ENCODE assay signal across 15 cellular contexts in genomic region chr2:226730487-226730886, GRCh38.
A peak's percentile ranks its signal among the peaks of the same experiment; 100 is the strongest.
DNase-seq lines count a peak whose midpoint lies in the region; ATAC-seq, FAIRE-seq and TF ChIP-seq lines count a peak whose summit lies in the region.
"Had no signal": no experiment of that assay in that cellular context is flagged by ENCODE, and none has a peak within 500 bp of the region (broad histone marks: within the 10 kb centered on the region; RNA-seq: fewer than 3 reads in every experiment).

No MANE protein-coding gene starts in this region.

- no peak overlapping the region for H2BK20ac ChIP-seq in H1 (ENCODE audit: low read length)

- H3K4me3 ChIP-seq in AG10803 (ENCODE audit: low read length) (no peak overlapping the region), H1 (ENCODE audit: extremely low read depth in 1 of 4, insufficient read depth in 2 of 4, low read depth in 3 of 4, low read length in 4 of 4) (no peak overlapping the region), breast epithelium (no peak overlapping the region), stomach (no peak overlapping the region)
- H3K4me3 ChIP-seq: BLaER1, SJSA1 had no signal

- no peak overlapping the region for H2BK120ac ChIP-seq in H1 (replicated peaks; ENCODE audit: low read depth, low read length)

- H3K9me3 ChIP-seq in H1 (ENCODE audit: insufficient read depth in 2 of 2, low read depth in 1 of 2, low read length in 1 of 2) (no peaks in the 10 kb centered on the region), breast epithelium (no peaks in the 10 kb centered on the region), stomach (no peaks in the 10 kb centered on the region)
- H3K9me3 ChIP-seq: BLaER1, SJSA1 had no signal

- no peak overlapping the region for H2BK15ac ChIP-seq in H1 (ENCODE audit: low read length)

- no peak overlapping the region for H2BK12ac ChIP-seq in H1 (ENCODE audit: low read depth, low read length)

- FAIRE-seq in H1 (lab: Jason Lieb, UNC): no peak

- no peaks in the 10 kb centered on the region for H3K4me1 ChIP-seq in H1 (replicated peaks in 1 of 4; ENCODE audit: control insufficient read depth in 3 of 4, insufficient read depth in 4 of 4, low read length in 3 of 4)
- H3K4me1 ChIP-seq in breast epithelium: no peaks in the 10 kb centered on the region
- peaks cover 0 to 51% (median 11%) of the 10 kb centered on the region in 4 donors for H3K4me1 ChIP-seq in stomach

- peaks cover 3% of the 10 kb centered on the region; the same call in 1 of the 2 replicates for H3K23me2 ChIP-seq in H1 (ENCODE audit: low read depth, low read length)

- no peak overlapping the region for H4K8ac ChIP-seq in H1 (ENCODE audit: extremely low read depth, insufficient read depth, low read length)

- no peak for ATAC-seq in HG03565 (IDR thresholded peaks at IDR 0.05; ENCODE audit: unreplicated experiment)
- ATAC-seq: esophagus mucosa had no signal

- DNase-seq in AG10803 (ENCODE audit: low read depth) (peak; percentile 51), NCI-H69 (lab: John Stamatoyannopoulos, UW) (peak; percentile 1), H1 (ENCODE audit: low read depth in 1 of 2, low spot score in 2 of 2) (no peak), iPS-NIHi7 (ENCODE audit: extremely low spot score) (peak; percentile 53), breast epithelium (ENCODE audit: low spot score in 2 of 2) (no peak), stomach (no peak), putamen (ENCODE audit: low spot score) (no peak)
- DNase-seq: GDM1, NCI-H1092 treated with DMSO at 0.1 percent for 48 hours, NCI-H526, occipital lobe had no signal

- H4K5ac ChIP-seq in H1 (ENCODE audit: insufficient read length, low read depth, low read length): no peak overlapping the region

- H2BK5ac ChIP-seq in H1 (ENCODE audit: low read depth, low read length): no peak overlapping the region

- H2AK5ac ChIP-seq in H1 (ENCODE audit: low read depth, low read length): no peak overlapping the region

- H2AFZ ChIP-seq in H1 (ENCODE audit: low read length): no peak overlapping the region

- peak; percentile 37 for TF ChIP-seq CTCF in AG10803 (conservative IDR thresholded peaks at IDR 0.05; ENCODE audit: low read length)
- TF ChIP-seq CTCF in H1 (IDR thresholded peaks at IDR 0.05; ENCODE audit: control extremely low read depth in 1 of 3, insufficient read depth in 1 of 3, low read depth in 1 of 3, low read length in 3 of 3): peak in 2 of 3 experiments; percentile 19 to 40; a peak in 2 of 4 replicates
- peak in 1 of 3 donors; percentile 9 for TF ChIP-seq CTCF in breast epithelium (IDR thresholded peaks at IDR 0.05)
- peak in 2 of 7 experiments; percentile 8 to 10 for TF ChIP-seq CTCF in stomach (IDR thresholded peaks at IDR 0.05)

- no peak overlapping the region for H4K91ac ChIP-seq in H1 (replicated peaks; ENCODE audit: insufficient read length, low read length)

- WGBS in H1 (ENCODE audit: extremely low coverage in 1 of 2, insufficient coverage in 1 of 2, insufficient read length in 1 of 2, insufficient replicate concordance in 2 of 2, low coverage in 1 of 2, low lambda C conversion rate in 2 of 2, missing lambda C conversion rate in 1 of 2), 2 experiments: 88% methylated on average over 2 of the region's 4 CpGs; no CpG with 5 or more reads in 1 of the 2 experiments
- WGBS in stomach, 5 donors: 55 to 78% (median 67%) methylated on average over 4 of the region's 4 CpGs

- no peak overlapping the region for H3K56ac ChIP-seq in H1 (replicated peaks; ENCODE audit: insufficient read length, low read depth, low read length)

- H3K27ac ChIP-seq in H1 (ENCODE audit: low read depth, low read length) (no peak overlapping the region), breast epithelium (peak overlapping the region in 1 of 2 donors; percentile 18), stomach (peak overlapping the region in 2 of 5 donors; percentile 8 to 36)
- H3K27ac ChIP-seq: BLaER1, SJSA1 had no signal

- CTCF ChIA-PET in H1 (lab: Charles Lee; ENCODE audit: partially characterized antibody): interaction anchor here (0.7 to 1.1 kb wide), 4 partner anchors 14 to 1070 kb away, joined by 3 to 4 read pairs (median 3); no protein-coding TSS in a partner anchor

- H3K23ac ChIP-seq in H1 (ENCODE audit: insufficient read length): no peak overlapping the region

- H3K79me1 ChIP-seq in H1 (ENCODE audit: low read depth, low read length): no peaks in the 10 kb centered on the region

- H3K79me2 ChIP-seq in H1 (ENCODE audit: control insufficient read depth in 1 of 2, insufficient read depth in 2 of 2, low read length in 2 of 2): no peaks in the 10 kb centered on the region

- H4K20me1 ChIP-seq in H1 (replicated peaks in 1 of 2; ENCODE audit: control insufficient read depth in 1 of 2, insufficient read depth in 2 of 2, low read length in 2 of 2): no peaks in the 10 kb centered on the region
- H4K20me1 ChIP-seq: BLaER1 had no signal

- H3K27me3 ChIP-seq in H1 (replicated peaks in 1 of 4; ENCODE audit: control insufficient read depth in 3 of 4, extremely low read depth in 1 of 4, insufficient read depth in 3 of 4, low read length in 3 of 4) (no peaks in the 10 kb centered on the region), breast epithelium (no peaks in the 10 kb centered on the region), stomach (no peaks in the 10 kb centered on the region)
- H3K27me3 ChIP-seq: BLaER1, SJSA1 had no signal

- H3K4ac ChIP-seq in H1 (replicated peaks; ENCODE audit: insufficient read length, low read depth, low read length): no peak overlapping the region

- POLR2A ChIA-PET in H1 (lab: Charles Lee; ENCODE audit: partially characterized antibody): no interaction called here

- no peak for TF ChIP-seq POLR2A in H1 (IDR thresholded peaks at IDR 0.05; ENCODE audit: control extremely low read depth in 1 of 2, low read depth in 2 of 2, low read length in 2 of 2)
- TF ChIP-seq POLR2A in breast epithelium (IDR thresholded peaks at IDR 0.05): no peak
- no peak for TF ChIP-seq POLR2A in stomach (IDR thresholded peaks at IDR 0.05)

- TF ChIP-seq EP300 in H1 (IDR thresholded peaks at IDR 0.05; ENCODE audit: borderline replicate concordance in 1 of 2, low read depth in 2 of 2, low read length in 2 of 2) (no peak), stomach (IDR thresholded peaks at IDR 0.05) (no peak)

- H3K14ac ChIP-seq in H1 (ENCODE audit: insufficient read length): no peak overlapping the region

- no peak overlapping the region for H3K4me2 ChIP-seq in H1 (ENCODE audit: insufficient read depth in 1 of 2, low read depth in 2 of 2, low read length in 2 of 2)
- H3K4me2 ChIP-seq: BLaER1 had no signal

- peak; percentile 42 to 59; a peak in 3 of 4 replicates for TF ChIP-seq RAD21 in H1 (IDR thresholded peaks at IDR 0.05 in 1 of 2, conservative IDR thresholded peaks at IDR 0.05 in 1 of 2; ENCODE audit: low read depth in 2 of 2, low read length in 2 of 2)

- H3K36me3 ChIP-seq in H1 (ENCODE audit: control insufficient read depth in 2 of 4, insufficient read depth in 4 of 4, low read length in 3 of 4) (no peaks in the 10 kb centered on the region), breast epithelium (no peaks in the 10 kb centered on the region), stomach (peaks cover 0 to 4% (median under 1%) of the 10 kb centered on the region in 4 donors)

- no peak overlapping the region for H3K18ac ChIP-seq in H1 (ENCODE audit: extremely low read depth, low read length)

- H3K9ac ChIP-seq in H1 (replicated peaks in 1 of 4; ENCODE audit: extremely low read depth in 1 of 4, low read depth in 3 of 4, low read length in 3 of 4): no peak overlapping the region
- H3K9ac ChIP-seq: BLaER1 had no signal

- intact Hi-C loops in breast epithelium (cut with DNase I; ENCODE audit: low total_unique reads) (no loop called here), stomach (cut with DNase I; ENCODE audit: low total_unique reads) (no loop called here)

TF ChIP-seq in H1, 55 proteins besides CTCF, POLR2A, EP300 and RAD21:
- TF ChIP-seq CHD1 (IDR thresholded peaks at IDR 0.05; ENCODE audit: low read depth, low read length): no peak
- TF ChIP-seq RFX5 (IDR thresholded peaks at IDR 0.05; ENCODE audit: borderline replicate concordance, low read depth, low read length): no peak
- TF ChIP-seq GTF2F1 (IDR thresholded peaks at IDR 0.05; ENCODE audit: borderline replicate concordance, low read depth, low read length): no peak
- TF ChIP-seq TAF7 (optimal IDR thresholded peaks at IDR 0.05; ENCODE audit: borderline replicate concordance, low read depth, low read length): no peak
- TF ChIP-seq SAP30 (IDR thresholded peaks at IDR 0.05; ENCODE audit: insufficient read depth, insufficient replicate concordance, low read length): no peak
- no peak for TF ChIP-seq HDAC2 (IDR thresholded peaks at IDR 0.05; ENCODE audit: borderline replicate concordance in 1 of 2, low read depth in 2 of 2, low read length in 2 of 2)
- no peak for TF ChIP-seq MAX (IDR thresholded peaks at IDR 0.05)
- no peak for TF ChIP-seq ASH2L (IDR thresholded peaks at IDR 0.05; ENCODE audit: low read length)
- TF ChIP-seq SIRT6 (IDR thresholded peaks at IDR 0.05; ENCODE audit: low read length): no peak
- TF ChIP-seq CTBP2 (IDR thresholded peaks at IDR 0.05; ENCODE audit: borderline replicate concordance, insufficient read depth, insufficient read length, low read length): no peak
- TF ChIP-seq YY1 (IDR thresholded peaks at IDR 0.05; ENCODE audit: low read depth, low read length): no peak

Comparison
In these comparisons a context has a peak if more than half of its experiments do, and no peak if none do; other contexts are left out.
1. DNase-seq: peak in AG10803 (single experiment), NCI-H69 (single experiment) and iPS-NIHi7 (single experiment); none in H1 (0 of 2), breast epithelium (0 of 2), stomach (single experiment) and putamen (single experiment).